Comparison of ENCODE assay signal across 8 cellular contexts in genomic region chr2:64768426-64769033, GRCh38.
DNase-seq lines count a peak whose midpoint lies in the region; ATAC-seq and TF ChIP-seq lines count a peak whose summit lies in the region.

No MANE protein-coding gene starts in this region.

- peak overlapping the region; percentile 71 for H3K27ac Mint-ChIP-seq in activated naive CD4-positive, alpha-beta T cell treated with anti-CD3 and anti-CD28 coated beads for 36 hours
- peak overlapping the region; percentile 75 for H3K27ac Mint-ChIP-seq in activated CD8-positive, alpha-beta T cell treated with anti-CD3 and anti-CD28 coated beads, Interleukin-2, amount 10 ng/mL, durations not matched to agents 7 days and 5 days

- H3K36me3 Mint-ChIP-seq in activated naive CD4-positive, alpha-beta T cell treated with anti-CD3 and anti-CD28 coated beads for 36 hours (ENCODE audit: low read depth) = no peaks in the 10 kb centered on the region
- H3K36me3 Mint-ChIP-seq in activated CD8-positive, alpha-beta T cell treated with anti-CD3 and anti-CD28 coated beads, Interleukin-2, amount 10 ng/mL, durations not matched to agents 7 days and 5 days (ENCODE audit: low read depth) = no peaks in the 10 kb centered on the region

- peak overlapping the region; percentile 77 to 92 (median 83) for H3K9ac ChIP-seq in subcutaneous abdominal adipose tissue (ENCODE audit: low read length in 5 of 5)

- no peaks in the 10 kb centered on the region for H3K27me3 ChIP-seq in subcutaneous abdominal adipose tissue (ENCODE audit: control insufficient read depth in 5 of 5, insufficient read depth in 4 of 5, low read length in 5 of 5)

- CTCF ChIA-PET in activated naive CD4-positive, alpha-beta T cell treated with anti-CD3 and anti-CD28 coated beads for 36 hours (lab: Charles Lee) = interaction anchor here (1.3 to 1.5 kb wide), 2 partner anchors 63 to 110 kb away, joined by 3 to 5 read pairs; no protein-coding TSS in a partner anchor
- CTCF ChIA-PET in activated CD8-positive, alpha-beta T cell treated with anti-CD3 and anti-CD28 coated beads, Interleukin-2, amount 10 ng/mL, durations not matched to agents 7 days and 5 days (lab: Charles Lee) = interaction anchor here (1.0 to 2.3 kb wide), 9 partner anchors 9 to 122 kb away, joined by 3 to 32 read pairs (median 5); partner anchors contain the start of gene SERTAD2

- H3K27ac ChIP-seq in subcutaneous abdominal adipose tissue (ENCODE audit: low read depth, low read length) = peak overlapping the region; percentile 96

- H3K27me3 Mint-ChIP-seq in activated naive CD4-positive, alpha-beta T cell treated with anti-CD3 and anti-CD28 coated beads for 36 hours (ENCODE audit: low read depth) = no peaks in the 10 kb centered on the region
- peaks cover 4% of the 10 kb centered on the region for H3K27me3 Mint-ChIP-seq in activated CD8-positive, alpha-beta T cell treated with anti-CD3 and anti-CD28 coated beads, Interleukin-2, amount 10 ng/mL, durations not matched to agents 7 days and 5 days (ENCODE audit: low read depth)

- peaks cover 22% of the 10 kb centered on the region for H3K4me1 Mint-ChIP-seq in activated naive CD4-positive, alpha-beta T cell treated with anti-CD3 and anti-CD28 coated beads for 36 hours (ENCODE audit: low read depth)
- peaks cover 30% of the 10 kb centered on the region for H3K4me1 Mint-ChIP-seq in activated CD8-positive, alpha-beta T cell treated with anti-CD3 and anti-CD28 coated beads, Interleukin-2, amount 10 ng/mL, durations not matched to agents 7 days and 5 days (ENCODE audit: low read depth)

- H3K4me3 Mint-ChIP-seq in activated naive CD4-positive, alpha-beta T cell treated with anti-CD3 and anti-CD28 coated beads for 36 hours = peak overlapping the region; percentile 80
- H3K4me3 Mint-ChIP-seq in activated CD8-positive, alpha-beta T cell treated with anti-CD3 and anti-CD28 coated beads, Interleukin-2, amount 10 ng/mL, durations not matched to agents 7 days and 5 days = peak overlapping the region; percentile 81

- POLR2A ChIA-PET in activated CD8-positive, alpha-beta T cell treated with anti-CD3 and anti-CD28 coated beads, Interleukin-2, amount 10 ng/mL, durations not matched to agents 7 days and 5 days (lab: Charles Lee) = interaction anchor here (0.9 to 4.2 kb wide), 14 partner anchors 11 to 177 kb away, joined by 3 to 53 read pairs (median 4); partner anchors contain the start of gene SERTAD2

- H3K36me3 ChIP-seq in subcutaneous abdominal adipose tissue (ENCODE audit: control insufficient read depth in 5 of 5, insufficient read depth in 5 of 5, low read length in 5 of 5) = no peaks in the 10 kb centered on the region

- TF ChIP-seq POLR2A in GM18505 (IDR thresholded peaks at IDR 0.05; ENCODE audit: borderline replicate concordance, extremely low read depth, insufficient read depth, insufficient read length) = no peak

- no peak for ATAC-seq in activated CD8-positive, alpha-beta T cell treated with anti-CD3 and anti-CD28 coated beads, Interleukin-2, amount 10 ng/mL, durations not matched to agents 7 days and 5 days
- ATAC-seq in GM18505 (IDR thresholded peaks at IDR 0.05; ENCODE audit: unreplicated experiment) = no peak

- no peaks in the 10 kb centered on the region for H3K9me3 Mint-ChIP-seq in activated naive CD4-positive, alpha-beta T cell treated with anti-CD3 and anti-CD28 coated beads for 36 hours
- no peaks in the 10 kb centered on the region for H3K9me3 Mint-ChIP-seq in activated CD8-positive, alpha-beta T cell treated with anti-CD3 and anti-CD28 coated beads, Interleukin-2, amount 10 ng/mL, durations not matched to agents 7 days and 5 days (ENCODE audit: insufficient read depth)

- H3K4me3 ChIP-seq in iPS-18c (ENCODE audit: insufficient read depth, low read depth, low read length) (peak overlapping the region; percentile 67; the same call in 1 of the 2 replicates), subcutaneous abdominal adipose tissue (ENCODE audit: low read depth in 1 of 5, low read length in 5 of 5) (peak overlapping the region; percentile 53 to 86 (median 74))

- intact Hi-C loops in activated naive CD4-positive, alpha-beta T cell treated with anti-CD3 and anti-CD28 coated beads for 36 hours (cut with micrococcal nuclease) = loop anchor here (1.0 kb wide), 1 partner anchor 63 kb away; no protein-coding TSS in a partner anchor

- no peaks in the 10 kb centered on the region for H3K9me3 ChIP-seq in iPS-18c (ENCODE audit: control insufficient read depth, insufficient read depth, low read length)
- peaks cover 0 to 2% (median 0%) of the 10 kb centered on the region in 5 donors for H3K9me3 ChIP-seq in subcutaneous abdominal adipose tissue (ENCODE audit: control insufficient read depth in 5 of 5, low read length in 5 of 5)

- DNase-seq in activated naive CD4-positive, alpha-beta T cell treated with anti-CD3 and anti-CD28 coated beads for 36 hours = no peak
- no peak for DNase-seq in activated naive CD4-positive, alpha-beta T cell (lab: John Stamatoyannopoulos, UW)
- no peak for DNase-seq in activated CD8-positive, alpha-beta T cell treated with anti-CD3 and anti-CD28 coated beads, Interleukin-2, amount 10 ng/mL, durations not matched to agents 7 days and 5 days
- DNase-seq in NCI-H2196 treated with DMSO at 0.1 percent for 48 hours (lab: John Stamatoyannopoulos, UW; ENCODE audit: unreplicated experiment) (no peak), NCI-H146 treated with DMSO at 0.1 percent for 48 hours (lab: John Stamatoyannopoulos, UW; ENCODE audit: unreplicated experiment) (no peak)

- H3K4me1 ChIP-seq in subcutaneous abdominal adipose tissue (ENCODE audit: control insufficient read depth in 5 of 5, insufficient read depth in 5 of 5, low read length in 5 of 5) = peaks cover 0 to 31% (median 25%) of the 10 kb centered on the region in 5 donors
